ENCODE assay signal across 8 cellular contexts in genomic region chr10:113108180-113108835, GRCh38.
DNase-seq lines count a peak whose midpoint lies in the region; ATAC-seq, FAIRE-seq and TF ChIP-seq lines count a peak whose summit lies in the region.

No MANE protein-coding gene starts in this region.

- no peak overlapping the region for H3K27ac Mint-ChIP-seq in activated naive CD4-positive, alpha-beta T cell treated with anti-CD3 and anti-CD28 coated beads, Interleukin-2, amount 50 U/mL, for 72 hours

- H3K4me3 ChIP-seq in LNCaP clone FGC (ENCODE audit: low read depth, low read length): no peak overlapping the region

- peak; percentile 22; the same call in 1 of the 2 replicates for TF ChIP-seq CTCF in LNCaP clone FGC (IDR thresholded peaks at IDR 0.05; ENCODE audit: control insufficient read depth, extremely low read depth, insufficient read depth)

- DNase-seq in COLO668 (lab: John Stamatoyannopoulos, UW; ENCODE audit: unreplicated experiment) (peak; percentile 25), LNCaP clone FGC (ENCODE audit: low read depth) (no peak), left kidney (ENCODE audit: low read depth, low spot score) (peak; percentile 45), pons (ENCODE audit: low spot score) (no peak), SIG-M5 treated with dmso at 0.1 percent for 504 hours (lab: John Stamatoyannopoulos, UW; ENCODE audit: unreplicated experiment) (no peak), GM19239 (ENCODE audit: insufficient read length, low spot score) (no peak)
- DNase-seq in activated naive CD4-positive, alpha-beta T cell treated with anti-CD3 and anti-CD28 coated beads, Interleukin-2, amount 50 U/mL, for 72 hours (ENCODE audit: low spot score in 2 of 2): peak in 1 of 2 donors; percentile 60

- no peak for FAIRE-seq in GM19239 (lab: Jason Lieb, UNC)

- no peaks in the 10 kb centered on the region for H3K36me3 Mint-ChIP-seq in activated naive CD4-positive, alpha-beta T cell treated with anti-CD3 and anti-CD28 coated beads, Interleukin-2, amount 50 U/mL, for 72 hours

- ATAC-seq in activated naive CD4-positive, alpha-beta T cell treated with anti-CD3 and anti-CD28 coated beads, Interleukin-2, amount 50 U/mL, for 72 hours: peak; percentile 50
- ATAC-seq in HG03354 (IDR thresholded peaks at IDR 0.05; ENCODE audit: poor library complexity, severe bottlenecking, unreplicated experiment): no peak

- no peaks in the 10 kb centered on the region for H3K9me3 Mint-ChIP-seq in activated naive CD4-positive, alpha-beta T cell treated with anti-CD3 and anti-CD28 coated beads, Interleukin-2, amount 50 U/mL, for 72 hours

Comparison
In these comparisons a context has a peak if more than half of its experiments do, and no peak if none do; other contexts are left out.
1. DNase-seq: peak in COLO668 (single experiment) and left kidney (single experiment); none in LNCaP clone FGC (single experiment), pons (single experiment), SIG-M5 treated with dmso at 0.1 percent for 504 hours (single experiment) and GM19239 (single experiment).